1 cellular context compared by ENCODE assay signal in genomic region chr1:59173721-59174120, GRCh38.
TF ChIP-seq lines count a peak whose summit lies in the region.

No MANE protein-coding gene starts in this region.

TF ChIP-seq in IMR-90, 13 proteins besides CTCF, POLR2A, EP300 and RAD21:
- no peak for TF ChIP-seq ELK1 (IDR thresholded peaks at IDR 0.05; ENCODE audit: borderline replicate concordance, low read depth, low read length)
- peak; percentile 89 for TF ChIP-seq CEBPB (IDR thresholded peaks at IDR 0.05; ENCODE audit: low read depth, low read length)
- no peak for TF ChIP-seq RFX5 (IDR thresholded peaks at IDR 0.05; ENCODE audit: low read depth, low read length)
- TF ChIP-seq NFE2L2 (IDR thresholded peaks at IDR 0.05; ENCODE audit: low read depth, low read length), result 0 out of 2 replicates have a peak, but pooled peaks have one; percentile 13
- TF ChIP-seq MAZ (IDR thresholded peaks at IDR 0.05; ENCODE audit: borderline replicate concordance, low read depth, low read length), result 0 out of 2 replicates have a peak, but pooled peaks have one; percentile 25
- no peak for TF ChIP-seq BHLHE40 (IDR thresholded peaks at IDR 0.05; ENCODE audit: low read depth, low read length)
- no peak for TF ChIP-seq SMC3 (IDR thresholded peaks at IDR 0.05; ENCODE audit: low read depth, low read length)
- TF ChIP-seq USF2 (IDR thresholded peaks at IDR 0.05; ENCODE audit: low read depth, low read length), result no peak
- TF ChIP-seq CHD1 (IDR thresholded peaks at IDR 0.05; ENCODE audit: low read depth, low read length), result no peak
- TF ChIP-seq RCOR1 (IDR thresholded peaks at IDR 0.05; ENCODE audit: insufficient replicate concordance, low read length), result peak; percentile 31
- no peak for TF ChIP-seq MXI1 (IDR thresholded peaks at IDR 0.05; ENCODE audit: borderline replicate concordance, low read depth, low read length)
- TF ChIP-seq FOS (IDR thresholded peaks at IDR 0.05; ENCODE audit: low read depth, low read length), result peak; percentile 78
- no peak for TF ChIP-seq MAFK (IDR thresholded peaks at IDR 0.05; ENCODE audit: low read depth, low read length)
